In genomic region chr4:89099034-89099433, GRCh38 we compare ENCODE assay signal across 14 cellular contexts. TPM values are rescaled to one million over a fixed set of nuclear protein-coding genes. Genes with fewer than 3 reads are reported as not detected.
DNase-seq lines count a peak whose midpoint lies in the region; ATAC-seq and TF ChIP-seq lines count a peak whose summit lies in the region.
"Had no signal": no experiment of that assay in that cellular context is flagged by ENCODE, and none has a peak within 500 bp of the region (broad histone marks: within the 10 kb centered on the region; RNA-seq: fewer than 3 reads in every experiment).

No MANE protein-coding gene starts in this region.

- no peak for TF ChIP-seq CTCF in choroid plexus epithelial cell (conservative IDR thresholded peaks at IDR 0.05; ENCODE audit: low read depth, low read length)

- peaks cover 10% of the 10 kb centered on the region for H3K4me1 Mint-ChIP-seq in activated CD4-positive, alpha-beta T cell treated with anti-CD3 and anti-CD28 coated beads, Interleukin-2, amount 10 ng/mL, durations not matched to agents 24 days and 14 days
- H3K4me1 Mint-ChIP-seq in activated CD4-positive, alpha-beta T cell treated with anti-CD3 and anti-CD28 coated beads for 36 hours, result peaks cover 21% of the 10 kb centered on the region
- peaks cover 38% of the 10 kb centered on the region for H3K4me1 Mint-ChIP-seq in stimulated activated naive CD8-positive, alpha-beta T cell treated with anti-CD3 and anti-CD28 coated beads, Interleukin-15, amount 100 ng/mL, for 72 hours
- H3K4me1 Mint-ChIP-seq: GM23338 had no signal

- no peak for ATAC-seq in activated CD4-positive, alpha-beta T cell treated with anti-CD3 and anti-CD28 coated beads for 36 hours
- peak; percentile 81 for ATAC-seq in stimulated activated naive CD8-positive, alpha-beta T cell treated with anti-CD3 and anti-CD28 coated beads, Interleukin-15, amount 100 ng/mL, for 72 hours
- no peak for ATAC-seq in stimulated activated naive CD8-positive, alpha-beta T cell treated with anti-CD3 and anti-CD28 coated beads, Interleukin-15, Interleukin-2, amounts not matched to agents 100 U/mL and 50 U/mL, for 24 hours
- no peak for ATAC-seq in GM19467 (IDR thresholded peaks at IDR 0.05; ENCODE audit: unreplicated experiment)
- ATAC-seq: GM12878, GM23338 had no signal

- intact Hi-C loops in activated CD4-positive, alpha-beta T cell treated with anti-CD3 and anti-CD28 coated beads, Interleukin-2, amount 10 ng/mL, durations not matched to agents 24 days and 14 days (cut with micrococcal nuclease), result no loop called here
- intact Hi-C loops in activated CD4-positive, alpha-beta T cell treated with anti-CD3 and anti-CD28 coated beads for 36 hours (cut with DNase I, micrococcal nuclease), result no loop called here

- CTCF ChIA-PET in activated CD4-positive, alpha-beta T cell treated with anti-CD3 and anti-CD28 coated beads for 36 hours (lab: Charles Lee), result no interaction called here

- no peaks in the 10 kb centered on the region for H3K9me3 Mint-ChIP-seq in activated CD4-positive, alpha-beta T cell treated with anti-CD3 and anti-CD28 coated beads, Interleukin-2, amount 10 ng/mL, durations not matched to agents 24 days and 14 days
- no peaks in the 10 kb centered on the region for H3K9me3 Mint-ChIP-seq in activated CD4-positive, alpha-beta T cell treated with anti-CD3 and anti-CD28 coated beads for 36 hours (ENCODE audit: low read depth)
- H3K9me3 Mint-ChIP-seq in stimulated activated naive CD8-positive, alpha-beta T cell treated with anti-CD3 and anti-CD28 coated beads, Interleukin-15, amount 100 ng/mL, for 72 hours, result no peaks in the 10 kb centered on the region
- H3K9me3 Mint-ChIP-seq: CD4-positive, alpha-beta memory T cell had no signal

- no peaks in the 10 kb centered on the region for H3K36me3 Mint-ChIP-seq in activated CD4-positive, alpha-beta T cell treated with anti-CD3 and anti-CD28 coated beads, Interleukin-2, amount 10 ng/mL, durations not matched to agents 24 days and 14 days (ENCODE audit: low read depth)
- no peaks in the 10 kb centered on the region for H3K36me3 Mint-ChIP-seq in activated CD4-positive, alpha-beta T cell treated with anti-CD3 and anti-CD28 coated beads for 36 hours (ENCODE audit: low read depth)
- H3K36me3 Mint-ChIP-seq: CD4-positive, alpha-beta memory T cell had no signal

- POLR2A ChIA-PET in activated CD4-positive, alpha-beta T cell treated with anti-CD3 and anti-CD28 coated beads for 36 hours (lab: Charles Lee), result no interaction called here

- peak; percentile 5 for DNase-seq in activated CD4-positive, alpha-beta T cell treated with anti-CD3 and anti-CD28 coated beads, Interleukin-2, amount 10 ng/mL, durations not matched to agents 24 days and 14 days
- DNase-seq in activated CD4-positive, alpha-beta T cell treated with anti-CD3 and anti-CD28 coated beads for 36 hours, result no peak
- no peak for DNase-seq in stimulated activated naive CD8-positive, alpha-beta T cell treated with anti-CD3 and anti-CD28 coated beads, Interleukin-15, amount 100 ng/mL, for 72 hours
- no peak for DNase-seq in stimulated activated naive CD8-positive, alpha-beta T cell treated with anti-CD3 and anti-CD28 coated beads, Interleukin-15, Interleukin-2, amounts not matched to agents 100 U/mL and 50 U/mL, for 24 hours
- DNase-seq in choroid plexus epithelial cell (ENCODE audit: low read depth) (peak; percentile 19), skeletal muscle cell (ENCODE audit: low read depth) (peak; percentile 28), NCI-H2227 (lab: John Stamatoyannopoulos, UW; ENCODE audit: unreplicated experiment) (no peak)
- DNase-seq: CD4-positive, alpha-beta memory T cell; DMS79; H7 had no signal

- H3K27ac Mint-ChIP-seq in activated CD4-positive, alpha-beta T cell treated with anti-CD3 and anti-CD28 coated beads, Interleukin-2, amount 10 ng/mL, durations not matched to agents 24 days and 14 days, result no peak overlapping the region
- no peak overlapping the region for H3K27ac Mint-ChIP-seq in activated CD4-positive, alpha-beta T cell treated with anti-CD3 and anti-CD28 coated beads for 36 hours
- no peak overlapping the region for H3K27ac Mint-ChIP-seq in stimulated activated naive CD8-positive, alpha-beta T cell treated with anti-CD3 and anti-CD28 coated beads, Interleukin-15, amount 100 ng/mL, for 72 hours
- H3K27ac Mint-ChIP-seq: B cell; CD4-positive, alpha-beta memory T cell; GM23338 had no signal

- peaks cover 2% of the 10 kb centered on the region for H3K27me3 Mint-ChIP-seq in activated CD4-positive, alpha-beta T cell treated with anti-CD3 and anti-CD28 coated beads, Interleukin-2, amount 10 ng/mL, durations not matched to agents 24 days and 14 days
- H3K27me3 Mint-ChIP-seq in activated CD4-positive, alpha-beta T cell treated with anti-CD3 and anti-CD28 coated beads for 36 hours, result peaks cover 2% of the 10 kb centered on the region
- H3K27me3 Mint-ChIP-seq in stimulated activated naive CD8-positive, alpha-beta T cell treated with anti-CD3 and anti-CD28 coated beads, Interleukin-15, amount 100 ng/mL, for 72 hours, result no peaks in the 10 kb centered on the region
- H3K27me3 Mint-ChIP-seq: B cell had no signal

- no peak overlapping the region for H3K4me3 Mint-ChIP-seq in activated CD4-positive, alpha-beta T cell treated with anti-CD3 and anti-CD28 coated beads, Interleukin-2, amount 10 ng/mL, durations not matched to agents 24 days and 14 days
- H3K4me3 Mint-ChIP-seq in activated CD4-positive, alpha-beta T cell treated with anti-CD3 and anti-CD28 coated beads for 36 hours, result no peak overlapping the region
- H3K4me3 Mint-ChIP-seq in stimulated activated naive CD8-positive, alpha-beta T cell treated with anti-CD3 and anti-CD28 coated beads, Interleukin-15, amount 100 ng/mL, for 72 hours, result no peak overlapping the region
- H3K4me3 Mint-ChIP-seq: B cell; CD4-positive, alpha-beta memory T cell; GM23338 had no signal

- H3K4me3 ChIP-seq in choroid plexus epithelial cell (ENCODE audit: low read depth, low read length), result no peak overlapping the region
- H3K4me3 ChIP-seq in skeletal muscle cell (ENCODE audit: low read depth, low read length), result no peak overlapping the region
- H3K4me3 ChIP-seq: GM12878, GM23338 had no signal

RNA-seq across cellular contexts. Expression of gene TIGD2, which starts 12.3 kb away (rescaled TPM):
- 2.6 and 3.5 TPM in 2 replicates for total RNA-seq in activated CD4-positive, alpha-beta T cell treated with anti-CD3 and anti-CD28 coated beads, Interleukin-2, amount 10 ng/mL, durations not matched to agents 24 days and 14 days
- total RNA-seq in activated CD4-positive, alpha-beta T cell treated with anti-CD3 and anti-CD28 coated beads for 36 hours, result 1 to 10 TPM; 2.1 to 2.3 TPM

RNA-seq across cellular contexts. Expression of gene FAM13A, which starts 42.0 kb away (rescaled TPM):
- 3.0 and 5.3 TPM in 2 replicates for total RNA-seq in activated CD4-positive, alpha-beta T cell treated with anti-CD3 and anti-CD28 coated beads, Interleukin-2, amount 10 ng/mL, durations not matched to agents 24 days and 14 days
- total RNA-seq in activated CD4-positive, alpha-beta T cell treated with anti-CD3 and anti-CD28 coated beads for 36 hours, result 1 to 10 TPM; 5.0 to 5.1 TPM

Comparison
In these comparisons a context has a peak if more than half of its experiments do, and no peak if none do; other contexts are left out.
1. DNase-seq: peak in activated CD4-positive, alpha-beta T cell treated with anti-CD3 and anti-CD28 coated beads, Interleukin-2, amount 10 ng/mL, durations not matched to agents 24 days and 14 days (single experiment), choroid plexus epithelial cell (single experiment) and skeletal muscle cell (single experiment); none in activated CD4-positive, alpha-beta T cell treated with anti-CD3 and anti-CD28 coated beads for 36 hours (single experiment), stimulated activated naive CD8-positive, alpha-beta T cell treated with anti-CD3 and anti-CD28 coated beads, Interleukin-15, amount 100 ng/mL, for 72 hours (0 of 2), stimulated activated naive CD8-positive, alpha-beta T cell treated with anti-CD3 and anti-CD28 coated beads, Interleukin-15, Interleukin-2, amounts not matched to agents 100 U/mL and 50 U/mL, for 24 hours (single experiment) and NCI-H2227 (single experiment).